Comparison of ENCODE assay signal across 11 cellular contexts in genomic region chr6:36765190-36765941, GRCh38.
DNase-seq lines count a peak whose midpoint lies in the region; ATAC-seq and TF ChIP-seq lines count a peak whose summit lies in the region.
"Had no signal": no experiment of that assay in that cellular context is flagged by ENCODE, and none has a peak within 500 bp of the region (broad histone marks: within the 10 kb centered on the region; RNA-seq: fewer than 3 reads in every experiment).

No MANE protein-coding gene starts in this region.

- no peak overlapping the region for H3K4me2 ChIP-seq in mesenchymal stem cell (ENCODE audit: low read length, poor library complexity, severe bottlenecking)
- H3K4me2 ChIP-seq: A549 had no signal

- H3K23ac ChIP-seq in mesenchymal stem cell (ENCODE audit: low read length in 2 of 2) = no peak overlapping the region

- no peak overlapping the region for H2AK5ac ChIP-seq in mesenchymal stem cell (ENCODE audit: low read length, severe bottlenecking)

- peak; percentile 23 for ATAC-seq in aorta (ENCODE audit: low FRiP score)
- ATAC-seq in GM19351 (IDR thresholded peaks at IDR 0.05; ENCODE audit: unreplicated experiment) = no peak
- no peak for ATAC-seq in GM21447 (IDR thresholded peaks at IDR 0.05; ENCODE audit: unreplicated experiment)

- H3K18ac ChIP-seq in mesenchymal stem cell (ENCODE audit: low read depth in 1 of 2, low read length in 2 of 2) = no peak overlapping the region

- H3K9ac ChIP-seq in mesenchymal stem cell (ENCODE audit: low read length) = no peak overlapping the region

- peak overlapping the region; percentile 21 for H2BK120ac ChIP-seq in mesenchymal stem cell (ENCODE audit: low read depth, low read length)

- no peak overlapping the region for H3K4me3 ChIP-seq in left ventricle myocardium inferior
- no peak overlapping the region for H3K4me3 ChIP-seq in right atrium auricular region
- H3K4me3 ChIP-seq in SJCRH30 = peak overlapping the region; percentile 22
- H3K4me3 ChIP-seq in mesenchymal stem cell (ENCODE audit: insufficient read depth in 1 of 2, low read depth in 1 of 2, low read length in 2 of 2) = no peak overlapping the region
- H3K4me3 ChIP-seq in aorta (ENCODE audit: low read length in 2 of 2) = no peak overlapping the region
- H3K4me3 ChIP-seq: A549, body of pancreas, lung had no signal

- no peak overlapping the region for H4K8ac ChIP-seq in mesenchymal stem cell (ENCODE audit: low read length)

- no peak overlapping the region for H3K4ac ChIP-seq in mesenchymal stem cell (ENCODE audit: low read depth in 1 of 2, low read length in 2 of 2)

- no peak overlapping the region for H2BK15ac ChIP-seq in mesenchymal stem cell (ENCODE audit: low read depth, poor library complexity, severe bottlenecking)

- H2BK12ac ChIP-seq in mesenchymal stem cell (ENCODE audit: low read length in 2 of 2) = no peak overlapping the region

- H3K27ac ChIP-seq in left ventricle myocardium inferior (replicated peaks) (peak overlapping the region; percentile 6), right atrium auricular region (no peak overlapping the region), SJCRH30 (no peak overlapping the region), mesenchymal stem cell (ENCODE audit: low read length, poor library complexity, severe bottlenecking) (no peak overlapping the region), aorta (ENCODE audit: low read depth in 1 of 2, low read length in 2 of 2) (no peak overlapping the region)
- H3K27ac ChIP-seq: A549, body of pancreas had no signal

- H3K79me1 ChIP-seq in mesenchymal stem cell (replicated peaks; ENCODE audit: low read length, poor library complexity, severe bottlenecking) = no peaks in the 10 kb centered on the region

- intact Hi-C loops in left ventricle myocardium inferior (cut with micrococcal nuclease) = loop anchor here (5.0 kb wide), 1 partner anchor 87 kb away; no protein-coding TSS in a partner anchor
- intact Hi-C loops in aorta (cut with DNase I) = loop anchor here (2.0 to 5.0 kb wide), 4 partner anchors 87 to 253 kb away; no protein-coding TSS in a partner anchor

- H3K36me3 ChIP-seq in left ventricle myocardium inferior = no peaks in the 10 kb centered on the region
- H3K36me3 ChIP-seq in right atrium auricular region = no peaks in the 10 kb centered on the region
- H3K36me3 ChIP-seq in SJCRH30 = no peaks in the 10 kb centered on the region
- H3K36me3 ChIP-seq in mesenchymal stem cell (ENCODE audit: control insufficient read depth in 1 of 2, insufficient read depth in 2 of 2, low read depth in 1 of 2, low read length in 2 of 2) = no peaks in the 10 kb centered on the region
- H3K36me3 ChIP-seq in aorta (ENCODE audit: control insufficient read depth in 1 of 2, insufficient read depth in 2 of 2, low read length in 1 of 2) = no peaks in the 10 kb centered on the region

- 74% methylated on average over 16 of the region's 16 CpGs for WGBS in mesenchymal stem cell
- WGBS in aorta, 2 donors = 52 to 57% methylated on average over 16 of the region's 16 CpGs

- H3K4me1 ChIP-seq in left ventricle myocardium inferior (peaks cover 47% of the 10 kb centered on the region), right atrium auricular region (peaks cover 0 to 44% of the 10 kb centered on the region in 2 donors), SJCRH30 (peaks cover 23% of the 10 kb centered on the region), mesenchymal stem cell (ENCODE audit: control insufficient read depth, insufficient read depth, low read depth, low read length) (peaks cover 10% of the 10 kb centered on the region), aorta (ENCODE audit: control insufficient read depth in 1 of 2, insufficient read depth in 2 of 2, low read length in 2 of 2) (no peaks in the 10 kb centered on the region)
- H3K4me1 ChIP-seq: A549 had no signal

- no peaks in the 10 kb centered on the region for H3K27me3 ChIP-seq in left ventricle myocardium inferior (ENCODE audit: low read depth)
- no peaks in the 10 kb centered on the region for H3K27me3 ChIP-seq in right atrium auricular region
- H3K27me3 ChIP-seq in SJCRH30 = no peaks in the 10 kb centered on the region
- H3K27me3 ChIP-seq in mesenchymal stem cell (ENCODE audit: control insufficient read depth in 1 of 2, insufficient read depth in 1 of 2, low read length in 2 of 2) = peaks cover 8 to 34% of the 10 kb centered on the region in 2 experiments
- H3K27me3 ChIP-seq in aorta (ENCODE audit: control insufficient read depth in 1 of 2, insufficient read depth in 2 of 2, low read length in 1 of 2) = no peaks in the 10 kb centered on the region
- H3K27me3 ChIP-seq: body of pancreas had no signal

- no peak overlapping the region for H3K14ac ChIP-seq in mesenchymal stem cell (ENCODE audit: low read length in 2 of 2)

- H2BK5ac ChIP-seq in mesenchymal stem cell (ENCODE audit: low read depth, low read length, poor library complexity, severe bottlenecking) = no peak overlapping the region

- H4K91ac ChIP-seq in mesenchymal stem cell (ENCODE audit: low read length) = peak overlapping the region; percentile 9

- H3K9me3 ChIP-seq in left ventricle myocardium inferior (replicated peaks) = no peaks in the 10 kb centered on the region
- no peaks in the 10 kb centered on the region for H3K9me3 ChIP-seq in right atrium auricular region
- no peaks in the 10 kb centered on the region for H3K9me3 ChIP-seq in SJCRH30 (replicated peaks)
- H3K9me3 ChIP-seq in mesenchymal stem cell (ENCODE audit: control insufficient read depth, low read length) = no peaks in the 10 kb centered on the region
- no peaks in the 10 kb centered on the region for H3K9me3 ChIP-seq in aorta (ENCODE audit: control insufficient read depth, low read length)
- H3K9me3 ChIP-seq: A549, body of pancreas had no signal

- H2AFZ ChIP-seq in mesenchymal stem cell (ENCODE audit: low read depth, low read length) = no peak overlapping the region

- TF ChIP-seq CTCF in left ventricle myocardium inferior (IDR thresholded peaks at IDR 0.05; ENCODE audit: borderline replicate concordance) (no peak), right atrium auricular region (IDR thresholded peaks at IDR 0.05) (no peak)

- no peak for DNase-seq in left ventricle myocardium inferior
- no peak for DNase-seq in right atrium auricular region (ENCODE audit: low spot score)
- peak in 1 of 2 experiments; percentile 48 for DNase-seq in SJCRH30
- DNase-seq in mesenchymal stem cell = peak; percentile 10
- no peak for DNase-seq in aorta
- no peak for DNase-seq in HUDEP-2 (lab: John Stamatoyannopoulos, UW; ENCODE audit: unreplicated experiment in 76 of 76)
